1 cellular context compared by ENCODE assay signal in the genomic region with DNA sequence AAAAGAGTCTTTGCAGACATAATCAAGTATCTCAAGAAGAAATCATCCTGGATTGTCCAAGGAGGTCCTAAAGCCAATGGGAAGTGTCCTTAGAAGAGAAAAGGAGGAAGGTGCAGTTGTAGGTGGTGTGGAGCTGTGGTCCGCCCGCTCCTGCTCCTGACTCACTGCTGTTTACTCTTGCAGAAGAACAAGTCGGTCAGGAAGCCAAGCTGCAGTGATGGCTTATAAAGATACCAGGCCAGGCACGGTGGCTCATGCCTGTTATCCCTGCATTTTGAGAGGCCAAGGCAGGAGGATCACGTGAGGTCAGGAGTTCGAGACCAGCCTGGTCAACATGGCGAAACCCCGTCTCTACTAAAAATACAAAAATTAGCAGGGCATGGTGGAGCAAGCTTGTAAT.
TF ChIP-seq lines count a peak whose summit lies in the region.

No MANE protein-coding gene starts in this region.

TF ChIP-seq in A549, 52 proteins besides CTCF, POLR2A, EP300 and RAD21 (continued from another document):
- no peak for TF ChIP-seq KDM5A (IDR thresholded peaks at IDR 0.05)
